10 cellular contexts compared by ENCODE assay signal in the genomic region with DNA sequence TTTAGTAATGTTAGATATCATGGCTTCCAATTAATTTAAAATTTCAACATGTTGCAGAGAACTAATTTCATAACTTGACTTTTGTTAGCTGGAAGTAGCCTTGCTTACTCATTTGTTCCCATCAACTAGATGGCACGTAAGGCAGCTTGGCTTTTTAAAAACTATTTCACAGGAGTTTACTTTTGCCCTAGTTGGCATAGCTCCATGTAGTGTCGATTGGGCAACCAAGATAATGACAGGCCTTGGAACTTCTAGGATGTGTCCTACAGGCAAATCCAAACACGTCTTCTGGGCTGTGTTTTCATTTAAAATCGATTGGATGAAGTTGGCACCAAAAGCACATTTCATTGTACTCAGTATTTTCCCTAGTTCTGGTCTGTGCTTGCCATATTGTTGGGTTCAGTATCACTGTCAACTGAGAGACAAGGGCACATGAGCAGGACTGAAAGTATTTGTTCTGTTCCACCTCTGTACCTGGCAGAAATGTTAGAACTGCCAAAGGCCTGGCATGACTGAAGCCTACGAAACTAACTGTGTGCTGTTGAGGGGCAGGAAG. TPM values are rescaled to one million over a fixed set of nuclear protein-coding genes. Genes with fewer than 3 reads are reported as not detected.
DNase-seq lines count a peak whose midpoint lies in the region; ATAC-seq and TF ChIP-seq lines count a peak whose summit lies in the region.
"Had no signal": no experiment of that assay in that cellular context is flagged by ENCODE, and none has a peak within 500 bp of the region (broad histone marks: within the 10 kb centered on the region; RNA-seq: fewer than 3 reads in every experiment).

No MANE protein-coding gene starts in this region.

- no peak for TF ChIP-seq CTCF in RWPE1 (conservative IDR thresholded peaks at IDR 0.05; ENCODE audit: low read depth)
- no peak for TF ChIP-seq CTCF in foreskin fibroblast (IDR thresholded peaks at IDR 0.05; ENCODE audit: low read depth, low read length)

- DNase-seq in GM04503 (ENCODE audit: low read depth) = peak; percentile 97
- peak; percentile 73 for DNase-seq in RWPE1 (ENCODE audit: low spot score)
- peak; percentile 95 to 97 for DNase-seq in foreskin fibroblast
- DNase-seq in NCI-H128 (lab: John Stamatoyannopoulos, UW; ENCODE audit: unreplicated experiment) = no peak
- DNase-seq in NCI-H1092 treated with DMSO at 0.1 percent for 48 hours (lab: John Stamatoyannopoulos, UW) = no peak
- DNase-seq: effector CD8-positive, alpha-beta T cell; NCI-H526 had no signal

- POLR2A ChIA-PET in RWPE1 (lab: Yijun Ruan, JAX; ENCODE audit: low non-redundant PET) = no interaction called here

- H3K36me3 ChIP-seq in skeletal muscle satellite cell (ENCODE audit: insufficient read depth, low read length) = peaks cover 31% of the 10 kb centered on the region

- no peak overlapping the region for H3K27ac ChIP-seq in RWPE1

- CTCF ChIA-PET in RWPE1 (lab: Yijun Ruan, JAX) = interaction anchor here (0.7 kb wide), 1 partner anchor 663 kb away, joined by 3 read pairs; no protein-coding TSS in a partner anchor

- ATAC-seq in GM19467 (IDR thresholded peaks at IDR 0.05; ENCODE audit: unreplicated experiment) = no peak
- no peak for ATAC-seq in GM18858 (IDR thresholded peaks at IDR 0.05; ENCODE audit: unreplicated experiment)

- H3K4me1 ChIP-seq in skeletal muscle satellite cell (ENCODE audit: control insufficient read depth, insufficient read depth, low read length) = peaks cover 34% of the 10 kb centered on the region

- H3K9me3 ChIP-seq in skeletal muscle satellite cell (replicated peaks; ENCODE audit: low read length) = no peaks in the 10 kb centered on the region

- H3K4me2 ChIP-seq in skeletal muscle satellite cell (ENCODE audit: low read length) = peak overlapping the region; percentile 72

- no peaks in the 10 kb centered on the region for H3K27me3 ChIP-seq in skeletal muscle satellite cell (ENCODE audit: control insufficient read depth, insufficient read depth, low read length)

- H3K9ac ChIP-seq in skeletal muscle satellite cell (ENCODE audit: low read depth, low read length) = no peak overlapping the region

- H3K4me3 ChIP-seq in foreskin fibroblast (ENCODE audit: low read depth in 1 of 2, low read length in 2 of 2) (no peak overlapping the region), skeletal muscle satellite cell (ENCODE audit: low read length) (peak overlapping the region; percentile 39)

RNA-seq across cellular contexts. Expression of gene HADHB, which starts 29.4 kb away (rescaled TPM):
- total RNA-seq in skeletal muscle satellite cell (2012; rRNA removed) = 91.1 and 92.3 TPM in 2 replicates

RNA-seq across cellular contexts. Expression of gene HADHA, which starts 29.7 kb away (rescaled TPM):
- 116 and 137 TPM in 2 replicates for total RNA-seq in skeletal muscle satellite cell (2012; rRNA removed)

Comparison
In these comparisons a context has a peak if more than half of its experiments do, and no peak if none do; other contexts are left out.
1. DNase-seq: peak in GM04503 (single experiment), RWPE1 (single experiment) and foreskin fibroblast (2 of 2); none in NCI-H128 (single experiment) and NCI-H1092 treated with DMSO at 0.1 percent for 48 hours (single experiment).